In the genomic region with DNA sequence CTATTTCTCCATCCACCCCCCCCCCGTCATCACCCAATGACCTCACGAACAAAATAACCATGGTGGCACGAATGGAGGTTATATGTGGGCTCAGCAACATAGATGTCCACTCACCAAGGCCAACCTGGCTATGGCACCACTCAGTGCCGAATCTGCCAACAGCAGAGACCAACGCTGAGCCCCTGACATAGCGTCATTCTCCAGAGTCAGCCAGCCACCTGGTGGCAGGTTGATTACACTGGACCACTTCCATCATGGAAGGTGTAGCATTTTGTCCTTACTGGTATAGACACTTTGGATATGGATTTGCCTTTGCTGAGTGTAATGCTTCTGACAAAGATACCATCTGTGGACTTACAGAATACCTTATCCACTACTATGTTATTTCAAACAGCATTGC, we compare ENCODE assay signal across 17 cellular contexts.
"Had no signal": no experiment of that assay in that cellular context is flagged by ENCODE, and none has a peak within 500 bp of the region (broad histone marks: within the 10 kb centered on the region; RNA-seq: fewer than 3 reads in every experiment).

No MANE protein-coding gene starts in this region.

- H3K27ac ChIP-seq: cardiac muscle cell, epithelial cell of prostate had no signal

- H3K27me3 ChIP-seq: cardiac muscle cell had no signal

- DNase-seq: activated B cell treated with CpG ODN at 0.5 μM for 24 hours; activated CD4-positive, alpha-beta memory T cell treated with anti-CD3 and anti-CD28 coated beads for 36 hours; activated CD4-positive, alpha-beta T cell treated with anti-CD3 and anti-CD28 coated beads for 4 hours; activated CD8-positive, alpha-beta memory T cell treated with anti-CD3 and anti-CD28 coated beads, Interleukin-2, amount 10 ng/mL, durations not matched to agents 7 days and 5 days; activated naive CD4-positive, alpha-beta T cell; activated naive CD8-positive, alpha-beta T cell treated with anti-CD3 and anti-CD28 coated beads, Interleukin-2, amount 10 ng/mL, durations not matched to agents 7 days and 5 days; amygdala; effector memory CD8-positive, alpha-beta T cell; head of caudate nucleus; left ventricle myocardium superior; retina; stimulated activated CD4-positive, alpha-beta T cell treated with anti-CD3 and anti-CD28 coated beads, Interleukin-12 subunit alpha, Interleukin-12 subunit beta, amount 100 ng/mL, for 4 hours; stimulated activated CD4-positive, alpha-beta T cell treated with anti-CD3 and anti-CD28 coated beads, Interleukin-1b, Interleukin-23, amount 100 ng/mL, for 48 hours; stimulated activated CD8-positive, alpha-beta memory T cell treated with anti-CD3 and anti-CD28 coated beads, Interleukin-4, amount 100 ng/mL, for 48 hours; stimulated activated naive CD4-positive, alpha-beta T cell had no signal

- H3K36me3 ChIP-seq: cardiac muscle cell had no signal

- ATAC-seq: activated CD8-positive, alpha-beta memory T cell treated with anti-CD3 and anti-CD28 coated beads, Interleukin-2, amount 10 ng/mL, durations not matched to agents 7 days and 5 days; effector memory CD8-positive, alpha-beta T cell; left ventricle myocardium superior had no signal

- H3K4me3 ChIP-seq: cardiac muscle cell had no signal
